ENCODE assay signal across 8 cellular contexts in genomic region chr10:132306951-132307751, GRCh38. TPM values are rescaled to one million over a fixed set of nuclear protein-coding genes. Genes with fewer than 3 reads are reported as not detected.
A peak's percentile ranks its signal among the peaks of the same experiment; 100 is the strongest.
DNase-seq lines count a peak whose midpoint lies in the region; ATAC-seq and TF ChIP-seq lines count a peak whose summit lies in the region.

No MANE protein-coding gene starts in this region.

- peak; percentile 78 for DNase-seq in activated CD4-positive, alpha-beta T cell treated with anti-CD3 and anti-CD28 coated beads, Interleukin-2, amount 10 ng/mL, durations not matched to agents 24 days and 14 days
- DNase-seq in effector CD4-positive, alpha-beta T cell, result peak; percentile 27
- DNase-seq in mucosa of gallbladder (ENCODE audit: low spot score) (peak; percentile 37), thyroid gland (peak; percentile 85 to 86), AG08395 (ENCODE audit: low spot score) (no peak)

- H4K20me1 ChIP-seq in BLaER1 treated with 17β-estradiol and CSF1 and Interleukin-3, amounts not matched to agents 10 nM and 100 nM, result peaks cover 0 to 55% (median 27%) of the 10 kb centered on the region in 11 experiments; a peak in 16 of 22 replicates

- H3K4me2 ChIP-seq in BLaER1 treated with 17β-estradiol and CSF1 and Interleukin-3, amounts not matched to agents 10 nM and 100 nM, result peak overlapping the region; percentile 95 to 100 (median 97)

- H3K27ac Mint-ChIP-seq in activated CD4-positive, alpha-beta T cell treated with anti-CD3 and anti-CD28 coated beads, Interleukin-2, amount 10 ng/mL, durations not matched to agents 24 days and 14 days, result peak overlapping the region; percentile 82

- no peaks in the 10 kb centered on the region; a peak in 1 of 22 replicates for H3K36me3 ChIP-seq in BLaER1 treated with 17β-estradiol and CSF1 and Interleukin-3, amounts not matched to agents 10 nM and 100 nM
- H3K36me3 ChIP-seq in HUES48 (ENCODE audit: control insufficient read depth, insufficient read depth, low read length) (no peaks in the 10 kb centered on the region), thyroid gland (no peaks in the 10 kb centered on the region)

- peaks cover 46% of the 10 kb centered on the region for H3K27me3 Mint-ChIP-seq in activated CD4-positive, alpha-beta T cell treated with anti-CD3 and anti-CD28 coated beads, Interleukin-2, amount 10 ng/mL, durations not matched to agents 24 days and 14 days

- no peak for TF ChIP-seq POLR2A in thyroid gland (IDR thresholded peaks at IDR 0.05)

- TF ChIP-seq CTCF in thyroid gland (IDR thresholded peaks at IDR 0.05), result no peak

- peak overlapping the region; percentile 69 to 79 (median 74) for H3K4me3 ChIP-seq in BLaER1 treated with 17β-estradiol and CSF1 and Interleukin-3, amounts not matched to agents 10 nM and 100 nM
- peak overlapping the region; percentile 59 for H3K4me3 ChIP-seq in HUES48 (ENCODE audit: low read depth, low read length)
- H3K4me3 ChIP-seq in thyroid gland (replicated peaks in 1 of 3), result peak overlapping the region; percentile 25 to 95 (median 26)

- H3K36me3 Mint-ChIP-seq in activated CD4-positive, alpha-beta T cell treated with anti-CD3 and anti-CD28 coated beads, Interleukin-2, amount 10 ng/mL, durations not matched to agents 24 days and 14 days (ENCODE audit: low read depth), result no peaks in the 10 kb centered on the region

- ATAC-seq in GM19455 (IDR thresholded peaks at IDR 0.05; ENCODE audit: unreplicated experiment), result peak; percentile 9

- H3K4me1 Mint-ChIP-seq in activated CD4-positive, alpha-beta T cell treated with anti-CD3 and anti-CD28 coated beads, Interleukin-2, amount 10 ng/mL, durations not matched to agents 24 days and 14 days, result peaks cover 5% of the 10 kb centered on the region

- H3K27ac ChIP-seq in BLaER1 treated with 17β-estradiol and CSF1 and Interleukin-3, amounts not matched to agents 10 nM and 100 nM, result 0 out of 22 replicates have a peak overlapping the region, but pooled peaks of 1 of the 11 experiments have one; percentile 40
- no peak overlapping the region for H3K27ac ChIP-seq in HUES48 (ENCODE audit: low read depth, low read length)
- H3K27ac ChIP-seq in thyroid gland, result no peak overlapping the region

- peak overlapping the region; percentile 58 to 80 (median 72) for H3K9ac ChIP-seq in BLaER1 treated with 17β-estradiol and CSF1 and Interleukin-3, amounts not matched to agents 10 nM and 100 nM
- no peak overlapping the region for H3K9ac ChIP-seq in HUES48 (ENCODE audit: low read depth, low read length)

- H3K27me3 ChIP-seq in BLaER1 treated with 17β-estradiol and CSF1 and Interleukin-3, amounts not matched to agents 10 nM and 100 nM, result peaks cover 35 to 73% (median 62%) of the 10 kb centered on the region in 11 experiments
- peaks cover 57% of the 10 kb centered on the region for H3K27me3 ChIP-seq in HUES48 (ENCODE audit: control insufficient read depth, insufficient read depth, low read length)
- no peaks in the 10 kb centered on the region for H3K27me3 ChIP-seq in thyroid gland

- WGBS in thyroid gland, 2 donors, result 1 to 29% methylated on average over 4 to 15 of the region's 94 CpGs

- no peaks in the 10 kb centered on the region for H3K9me3 Mint-ChIP-seq in activated CD4-positive, alpha-beta T cell treated with anti-CD3 and anti-CD28 coated beads, Interleukin-2, amount 10 ng/mL, durations not matched to agents 24 days and 14 days

- H3K4me3 Mint-ChIP-seq in activated CD4-positive, alpha-beta T cell treated with anti-CD3 and anti-CD28 coated beads, Interleukin-2, amount 10 ng/mL, durations not matched to agents 24 days and 14 days, result peak overlapping the region; percentile 91

- peaks cover 27 to 69% (median 57%) of the 10 kb centered on the region in 10 experiments for H3K4me1 ChIP-seq in BLaER1 treated with 17β-estradiol and CSF1 and Interleukin-3, amounts not matched to agents 10 nM and 100 nM
- H3K4me1 ChIP-seq in HUES48 (ENCODE audit: control insufficient read depth, insufficient read depth, low read length) (no peaks in the 10 kb centered on the region), thyroid gland (peaks cover 11 to 17% of the 10 kb centered on the region in 2 donors)

- intact Hi-C loops in activated CD4-positive, alpha-beta T cell treated with anti-CD3 and anti-CD28 coated beads, Interleukin-2, amount 10 ng/mL, durations not matched to agents 24 days and 14 days (cut with micrococcal nuclease), result loop anchor here (5.0 kb wide), 3 partner anchors 45 to 140 kb away; no protein-coding TSS in a partner anchor
- intact Hi-C loops in thyroid gland (cut with DNase I), result loop anchor here (10.0 kb wide), 1 partner anchor 228 kb away; the partner anchor contains the start of gene INPP5A

- peaks cover 7 to 17% (median 12%) of the 10 kb centered on the region in 11 experiments; a peak in 18 of 22 replicates for H3K9me3 ChIP-seq in BLaER1 treated with 17β-estradiol and CSF1 and Interleukin-3, amounts not matched to agents 10 nM and 100 nM (replicated peaks in 1 of 11)
- H3K9me3 ChIP-seq in HUES48 (ENCODE audit: control insufficient read depth, insufficient read depth, low read length) (peaks cover 8% of the 10 kb centered on the region; the same call in 1 of the 2 replicates), thyroid gland (no peaks in the 10 kb centered on the region)

RNA-seq across cellular contexts. Expression of gene STK32C, which starts 0.6 kb away (rescaled TPM):
- 15.2 and 18.4 TPM in 2 replicates for total RNA-seq in activated CD4-positive, alpha-beta T cell treated with anti-CD3 and anti-CD28 coated beads, Interleukin-2, amount 10 ng/mL, durations not matched to agents 24 days and 14 days
- 23.8 TPM for total RNA-seq in mucosa of gallbladder
- 1 to 10 TPM; 3.3 to 5.7 (median 3.5) TPM for total RNA-seq in thyroid gland

RNA-seq across cellular contexts. Expression of gene LRRC27, which starts 24.8 kb away (rescaled TPM):
- total RNA-seq in activated CD4-positive, alpha-beta T cell treated with anti-CD3 and anti-CD28 coated beads, Interleukin-2, amount 10 ng/mL, durations not matched to agents 24 days and 14 days, result 2.3 and 3.3 TPM in 2 replicates
- 12.4 TPM for total RNA-seq in mucosa of gallbladder
- total RNA-seq in thyroid gland, result 10 to 100 TPM; 14.0 to 24.4 (median 19.4) TPM
